Comparison of ENCODE assay signal across 28 cellular contexts in the genomic region with DNA sequence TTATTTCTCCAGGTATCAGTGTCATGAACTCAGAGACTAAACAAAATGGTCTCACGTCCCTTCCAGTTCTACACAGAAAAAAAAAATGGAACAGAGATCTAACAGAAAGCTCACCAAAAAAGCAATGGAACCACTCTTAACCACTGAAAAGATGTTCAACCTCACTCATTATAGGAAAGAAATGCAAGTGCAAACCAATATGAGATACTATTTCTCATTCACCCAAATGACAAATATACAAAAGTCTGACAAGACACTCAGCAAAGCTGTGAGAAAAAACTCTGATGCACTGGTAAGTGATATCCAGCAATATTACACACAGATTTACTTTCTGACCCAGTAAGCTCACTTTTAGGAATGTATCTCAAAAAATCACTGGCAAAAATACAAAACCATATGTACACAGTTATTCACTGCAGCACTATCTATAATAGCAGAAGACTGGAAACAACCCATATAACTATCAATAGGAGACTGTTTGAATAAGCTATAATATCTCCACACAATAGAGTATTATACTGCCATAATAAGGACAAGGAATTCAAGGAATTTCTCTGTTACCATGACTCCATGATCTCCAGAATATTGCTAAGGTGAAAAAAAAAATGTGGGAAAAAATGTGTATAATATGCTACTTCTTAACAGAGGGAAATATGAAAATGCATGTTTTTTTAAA. TPM values are rescaled to one million over a fixed set of nuclear protein-coding genes. Genes with fewer than 3 reads are reported as not detected.
DNase-seq lines count a peak whose midpoint lies in the region; ATAC-seq and TF ChIP-seq lines count a peak whose summit lies in the region.
"Had no signal": no experiment of that assay in that cellular context is flagged by ENCODE, and none has a peak within 500 bp of the region (broad histone marks: within the 10 kb centered on the region; RNA-seq: fewer than 3 reads in every experiment).

No MANE protein-coding gene starts in this region.

- TF ChIP-seq CTCF in testis (IDR thresholded peaks at IDR 0.05) = no peak

- H3K4me1 ChIP-seq in testis = no peaks in the 10 kb centered on the region
- H3K4me1 ChIP-seq: BE2C, lower lobe of right lung, pancreas, tibial artery had no signal

- no peaks in the 10 kb centered on the region for H3K9me3 ChIP-seq in testis
- H3K9me3 ChIP-seq: A549, BE2C, gastrocnemius medialis, lower lobe of right lung, pancreas, stomach, tibial artery had no signal

- TF ChIP-seq POLR2A in testis (IDR thresholded peaks at IDR 0.05) = no peak

- intact Hi-C loops in testis (cut with DNase I; ENCODE audit: low total_unique reads) = no loop called here

- no peaks in the 10 kb centered on the region for H3K36me3 ChIP-seq in testis (ENCODE audit: low read depth, missing control alignments)
- H3K36me3 ChIP-seq: BE2C, gastrocnemius medialis, pancreas had no signal

- WGBS in testis, 2 donors = 92 to 93% methylated on average over 1 of the region's 1 CpG

- POLR2A ChIA-PET in naive thymus-derived CD8-positive, alpha-beta T cell (lab: Charles Lee) = no interaction called here

- H3K9me3 Mint-ChIP-seq in activated T-cell treated with anti-CD3 and anti-CD28 coated beads, Interleukin-2, amount 50 U/mL, for 72 hours = peaks cover 0 to 2% of the 10 kb centered on the region in 2 donors
- no peaks in the 10 kb centered on the region for H3K9me3 Mint-ChIP-seq in activated T-helper 17 cell treated with anti-CD3 and anti-CD28 coated beads, Interleukin-2, amount 50 U/mL, for 72 hours
- no peaks in the 10 kb centered on the region for H3K9me3 Mint-ChIP-seq in naive thymus-derived CD8-positive, alpha-beta T cell

- peaks cover 49% of the 10 kb centered on the region for H3K4me1 Mint-ChIP-seq in activated T-cell treated with anti-CD3 and anti-CD28 coated beads, Interleukin-2, amount 50 U/mL, for 72 hours (ENCODE audit: low read depth)
- H3K4me1 Mint-ChIP-seq in activated T-helper 17 cell treated with anti-CD3 and anti-CD28 coated beads, Interleukin-2, amount 50 U/mL, for 72 hours = peaks cover 36% of the 10 kb centered on the region
- H3K4me1 Mint-ChIP-seq in naive thymus-derived CD8-positive, alpha-beta T cell = peaks cover 24 to 77% (median 73%) of the 10 kb centered on the region in 4 donors

- H3K27me3 ChIP-seq in testis = no peaks in the 10 kb centered on the region
- H3K27me3 ChIP-seq: BE2C, dorsolateral prefrontal cortex, gastrocnemius medialis, pancreas, stomach, tibial artery had no signal

- H3K27me3 Mint-ChIP-seq in activated T-cell treated with anti-CD3 and anti-CD28 coated beads, Interleukin-2, amount 50 U/mL, for 72 hours (ENCODE audit: low read depth) = no peaks in the 10 kb centered on the region
- no peaks in the 10 kb centered on the region for H3K27me3 Mint-ChIP-seq in activated T-helper 17 cell treated with anti-CD3 and anti-CD28 coated beads, Interleukin-2, amount 50 U/mL, for 72 hours
- no peaks in the 10 kb centered on the region for H3K27me3 Mint-ChIP-seq in naive thymus-derived CD8-positive, alpha-beta T cell
- H3K27me3 Mint-ChIP-seq: brain had no signal

- peak; percentile 36 to 56 for ATAC-seq in activated T-cell treated with anti-CD3 and anti-CD28 coated beads, Interleukin-2, amount 50 U/mL, for 72 hours (replicated peaks in 1 of 2)
- ATAC-seq in activated T-helper 17 cell treated with anti-CD3 and anti-CD28 coated beads, Interleukin-2, amount 50 U/mL, for 72 hours (replicated peaks) = peak; percentile 47
- ATAC-seq in naive thymus-derived CD8-positive, alpha-beta T cell = no peak
- no peak for ATAC-seq in GM18502 (IDR thresholded peaks at IDR 0.05; ENCODE audit: poor library complexity, unreplicated experiment)
- ATAC-seq: A549, gastrocnemius medialis, lower lobe of right lung, pancreas, Right ventricle myocardium inferior had no signal

- H3K27ac Mint-ChIP-seq in activated T-cell treated with anti-CD3 and anti-CD28 coated beads, Interleukin-2, amount 50 U/mL, for 72 hours = peak overlapping the region; percentile 56
- peak overlapping the region; percentile 71 for H3K27ac Mint-ChIP-seq in activated T-helper 17 cell treated with anti-CD3 and anti-CD28 coated beads, Interleukin-2, amount 50 U/mL, for 72 hours
- peak overlapping the region in 9 of 10 donors; percentile 3 to 61 (median 39) for H3K27ac Mint-ChIP-seq in naive thymus-derived CD8-positive, alpha-beta T cell
- H3K27ac Mint-ChIP-seq: brain had no signal

- no peak overlapping the region for H3K4me3 ChIP-seq in testis
- H3K4me3 ChIP-seq: A549, dorsolateral prefrontal cortex, gastrocnemius medialis, GM23248, lower lobe of right lung, pancreas, stomach, tibial artery had no signal

- peak overlapping the region in 1 of 2 donors; percentile 43 for H3K4me3 Mint-ChIP-seq in activated T-cell treated with anti-CD3 and anti-CD28 coated beads, Interleukin-2, amount 50 U/mL, for 72 hours
- no peak overlapping the region for H3K4me3 Mint-ChIP-seq in activated T-helper 17 cell treated with anti-CD3 and anti-CD28 coated beads, Interleukin-2, amount 50 U/mL, for 72 hours
- H3K4me3 Mint-ChIP-seq in naive thymus-derived CD8-positive, alpha-beta T cell = peak overlapping the region in 1 of 10 donors; percentile 38
- H3K4me3 Mint-ChIP-seq: brain had no signal

- H3K27ac ChIP-seq in testis = no peak overlapping the region
- H3K27ac ChIP-seq: A549, dorsolateral prefrontal cortex, gastrocnemius medialis, GM23248, lower lobe of right lung, pancreas, stomach, tibial artery had no signal

- peaks cover 5 to 13% of the 10 kb centered on the region in 2 donors for H3K36me3 Mint-ChIP-seq in activated T-cell treated with anti-CD3 and anti-CD28 coated beads, Interleukin-2, amount 50 U/mL, for 72 hours (ENCODE audit: insufficient read depth in 2 of 2)
- peaks cover 48% of the 10 kb centered on the region for H3K36me3 Mint-ChIP-seq in activated T-helper 17 cell treated with anti-CD3 and anti-CD28 coated beads, Interleukin-2, amount 50 U/mL, for 72 hours (ENCODE audit: low read depth)
- H3K36me3 Mint-ChIP-seq in naive thymus-derived CD8-positive, alpha-beta T cell = peaks cover 10 to 46% (median 23%) of the 10 kb centered on the region in 3 donors

- DNase-seq in activated T-cell treated with anti-CD3 and anti-CD28 coated beads, Interleukin-2, amount 50 U/mL, for 72 hours = no peak
- DNase-seq in activated T-cell treated with anti-CD3 and anti-CD28 coated beads, Interleukin-2, amount 50 U/mL, for 1 hour = no peak
- DNase-seq in COLO829 (ENCODE audit: low spot score) (peak; percentile 52), testis (no peak), AG20443 (ENCODE audit: low spot score) (no peak)
- no peak for DNase-seq in naive thymus-derived CD8-positive, alpha-beta T cell
- DNase-seq: activated CD4-positive, alpha-beta T cell treated with anti-CD3 and anti-CD28 coated beads for 1 hour; amniotic stem cell; BE2C; dorsolateral prefrontal cortex; gastrocnemius medialis; GM23248; lower lobe of right lung; MV-4-11; NCI-H1436 treated with DMSO at 0.1 percent for 48 hours; NCI-H2081 treated with DMSO at 0.1 percent for 48 hours; NCI-H226; NCI-H526 treated with DMSO at 0.1 percent for 48 hours; pancreas; small intestine; stomach; T-helper 2 cell; tibial artery had no signal

RNA-seq across cellular contexts. Expression of gene ABI1, which starts 36.6 kb away (rescaled TPM):
- 10 to 100 TPM; 71.0 to 86.2 TPM for total RNA-seq in activated T-cell treated with anti-CD3 and anti-CD28 coated beads, Interleukin-2, amount 50 U/mL, for 72 hours
- 10 to 100 TPM; 51.5 to 74.9 TPM for total RNA-seq in activated T-helper 17 cell treated with anti-CD3 and anti-CD28 coated beads, Interleukin-2, amount 50 U/mL, for 72 hours
- total RNA-seq in naive thymus-derived CD8-positive, alpha-beta T cell = 10 to 100 TPM; 64.0 to 65.9 TPM
- polyA plus RNA-seq in naive thymus-derived CD8-positive, alpha-beta T cell = 10 to 100 TPM; 61.7 to 71.9 (median 64.9) TPM
- 10 to 100 TPM; 48.0 to 67.6 TPM for total RNA-seq in testis
- polyA plus RNA-seq in testis (ENCODE audit: insufficient read depth, low read depth, low replicate concordance) = 34.6 TPM

Comparison
In these comparisons a context has a peak if more than half of its experiments do, and no peak if none do; other contexts are left out.
1. ATAC-seq: peak in activated T-cell treated with anti-CD3 and anti-CD28 coated beads, Interleukin-2, amount 50 U/mL, for 72 hours (2 of 2) and activated T-helper 17 cell treated with anti-CD3 and anti-CD28 coated beads, Interleukin-2, amount 50 U/mL, for 72 hours (single experiment); none in naive thymus-derived CD8-positive, alpha-beta T cell (0 of 2) and GM18502 (single experiment).
2. Peak in every context shown above with its lines, with median percentiles within 50 percentile points of each other: H3K27ac Mint-ChIP-seq.